Comparison of ENCODE assay signal across 9 cellular contexts in genomic region chr3:108489776-108490175, GRCh38. TPM values are rescaled to one million over a fixed set of nuclear protein-coding genes. Genes with fewer than 3 reads are reported as not detected.
DNase-seq lines count a peak whose midpoint lies in the region; ATAC-seq and TF ChIP-seq lines count a peak whose summit lies in the region.
"Had no signal": no experiment of that assay in that cellular context is flagged by ENCODE, and none has a peak within 500 bp of the region (broad histone marks: within the 10 kb centered on the region; RNA-seq: fewer than 3 reads in every experiment).

No MANE protein-coding gene starts in this region.

- CTCF ChIA-PET in BJ (lab: Yijun Ruan, JAX): interaction anchor here (0.7 to 4.4 kb wide), 10 partner anchors 8 to 425 kb away, joined by 3 to 47 read pairs (median 4); no protein-coding TSS in a partner anchor
- CTCF ChIA-PET in activated CD8-positive, alpha-beta T cell treated with anti-CD3 and anti-CD28 coated beads, Interleukin-2, amount 10 ng/mL, durations not matched to agents 7 days and 5 days (lab: Charles Lee): interaction anchor here (0.7 to 4.7 kb wide), 16 partner anchors 9 to 592 kb away, joined by 3 to 59 read pairs (median 5); no protein-coding TSS in a partner anchor

- POLR2A ChIA-PET in BJ (lab: Charles Lee): no interaction called here
- POLR2A ChIA-PET in activated CD8-positive, alpha-beta T cell treated with anti-CD3 and anti-CD28 coated beads, Interleukin-2, amount 10 ng/mL, durations not matched to agents 7 days and 5 days (lab: Charles Lee): no interaction called here

- H3K4me3 Mint-ChIP-seq in activated CD8-positive, alpha-beta T cell treated with anti-CD3 and anti-CD28 coated beads, Interleukin-2, amount 10 ng/mL, durations not matched to agents 7 days and 5 days: no peak overlapping the region
- H3K4me3 Mint-ChIP-seq in progenitor cell of endocrine pancreas (ENCODE audit: low read depth): no peak overlapping the region

- H3K4me3 ChIP-seq in BJ (ENCODE audit: low read depth, low read length): no peak overlapping the region

- peak; percentile 68 for ATAC-seq in HG03045 (IDR thresholded peaks at IDR 0.05; ENCODE audit: unreplicated experiment)
- peak; percentile 76 for ATAC-seq in activated CD8-positive, alpha-beta T cell treated with anti-CD3 and anti-CD28 coated beads, Interleukin-2, amount 10 ng/mL, durations not matched to agents 7 days and 5 days

- H3K27ac Mint-ChIP-seq in activated CD8-positive, alpha-beta T cell treated with anti-CD3 and anti-CD28 coated beads, Interleukin-2, amount 10 ng/mL, durations not matched to agents 7 days and 5 days: no peak overlapping the region
- no peak overlapping the region for H3K27ac Mint-ChIP-seq in progenitor cell of endocrine pancreas

- peaks cover 9% of the 10 kb centered on the region for H3K27me3 Mint-ChIP-seq in activated CD8-positive, alpha-beta T cell treated with anti-CD3 and anti-CD28 coated beads, Interleukin-2, amount 10 ng/mL, durations not matched to agents 7 days and 5 days (ENCODE audit: low read depth)
- H3K27me3 Mint-ChIP-seq in progenitor cell of endocrine pancreas: no peaks in the 10 kb centered on the region

- H3K9me3 Mint-ChIP-seq in activated CD8-positive, alpha-beta T cell treated with anti-CD3 and anti-CD28 coated beads, Interleukin-2, amount 10 ng/mL, durations not matched to agents 7 days and 5 days (ENCODE audit: insufficient read depth): no peaks in the 10 kb centered on the region
- no peaks in the 10 kb centered on the region for H3K9me3 Mint-ChIP-seq in progenitor cell of endocrine pancreas (ENCODE audit: low read depth)

- H3K27me3 ChIP-seq in BJ (ENCODE audit: control insufficient read depth, insufficient read depth, low read length): no peaks in the 10 kb centered on the region; the same call in 1 of the 2 replicates
- H3K27me3 ChIP-seq: neutrophil had no signal

- no peaks in the 10 kb centered on the region for H3K36me3 ChIP-seq in BJ (ENCODE audit: control insufficient read depth, insufficient read depth, low read length)
- H3K36me3 ChIP-seq: neutrophil had no signal

- TF ChIP-seq CTCF in BJ (IDR thresholded peaks at IDR 0.05; ENCODE audit: insufficient read depth, low read depth, low read length): peak; percentile 67
- peak; percentile 70 for TF ChIP-seq CTCF in GM13977 (IDR thresholded peaks at IDR 0.05; ENCODE audit: extremely low read depth, insufficient read depth, missing control alignments)
- TF ChIP-seq CTCF in progenitor cell of endocrine pancreas (IDR thresholded peaks at IDR 0.05; ENCODE audit: unreplicated experiment): peak; percentile 78

- in situ Hi-C loops in GM13977 (cut with MboI; ENCODE audit: low pct_unique_long_range_greater_than_20kb, low sequenced_read_pairs, unreplicated experiment): loop anchor here (10.0 kb wide), 1 partner anchor 65 kb away; no protein-coding TSS in a partner anchor

- peaks cover 2% of the 10 kb centered on the region for H3K4me1 Mint-ChIP-seq in activated CD8-positive, alpha-beta T cell treated with anti-CD3 and anti-CD28 coated beads, Interleukin-2, amount 10 ng/mL, durations not matched to agents 7 days and 5 days (ENCODE audit: low read depth)
- H3K4me1 Mint-ChIP-seq in progenitor cell of endocrine pancreas (ENCODE audit: low read depth): peaks cover 13% of the 10 kb centered on the region

- no peaks in the 10 kb centered on the region for H3K36me3 Mint-ChIP-seq in activated CD8-positive, alpha-beta T cell treated with anti-CD3 and anti-CD28 coated beads, Interleukin-2, amount 10 ng/mL, durations not matched to agents 7 days and 5 days (ENCODE audit: low read depth)
- H3K36me3 Mint-ChIP-seq in progenitor cell of endocrine pancreas (ENCODE audit: insufficient read depth): no peaks in the 10 kb centered on the region

- DNase-seq in BJ (ENCODE audit: low read depth): no peak
- DNase-seq in GM13977 (ENCODE audit: low spot score): peak; percentile 38
- DNase-seq in NCI-H2227 treated with DMSO at 0.1 percent for 48 hours (lab: John Stamatoyannopoulos, UW): peak; percentile 14
- peak; percentile 58 for DNase-seq in activated CD8-positive, alpha-beta T cell treated with anti-CD3 and anti-CD28 coated beads, Interleukin-2, amount 10 ng/mL, durations not matched to agents 7 days and 5 days
- peak; percentile 69 for DNase-seq in globus pallidus (ENCODE audit: low spot score)
- no peak for DNase-seq in progenitor cell of endocrine pancreas (ENCODE audit: low spot score, unreplicated experiment)
- DNase-seq in HK-2 (ENCODE audit: unreplicated experiment): no peak

RNA-seq across cellular contexts. Expression of gene MYH15, which starts 20.6 kb away (rescaled TPM):
- polyA plus RNA-seq in BJ (2011; rRNA removed): 0.02 TPM in 2 replicates
- 0.05 TPM in 1 of 2 replicates, not detected in the other for polyA minus RNA-seq in BJ (2011; rRNA and poly(A)+ RNA removed)
- under 1 TPM; 0.13 to 0.21 TPM for total RNA-seq in activated CD8-positive, alpha-beta T cell treated with anti-CD3 and anti-CD28 coated beads, Interleukin-2, amount 10 ng/mL, durations not matched to agents 7 days and 5 days
- 0.91 and 0.96 TPM in 2 replicates for total RNA-seq in progenitor cell of endocrine pancreas

Comparison
In these comparisons a context has a peak if more than half of its experiments do, and no peak if none do; other contexts are left out.
1. DNase-seq: peak in GM13977 (single experiment), NCI-H2227 treated with DMSO at 0.1 percent for 48 hours (single experiment), activated CD8-positive, alpha-beta T cell treated with anti-CD3 and anti-CD28 coated beads, Interleukin-2, amount 10 ng/mL, durations not matched to agents 7 days and 5 days (single experiment) and globus pallidus (single experiment); none in BJ (single experiment), progenitor cell of endocrine pancreas (single experiment) and HK-2 (single experiment).
2. Peak in every context shown above with its lines, with median percentiles within 50 percentile points of each other: CTCF ChIP-seq.